ENCODE assay signal across 20 cellular contexts in genomic region chr9:89368550-89368949, GRCh38. TPM values are rescaled to one million over a fixed set of nuclear protein-coding genes. Genes with fewer than 3 reads are reported as not detected.
DNase-seq lines count a peak whose midpoint lies in the region; ATAC-seq, FAIRE-seq and TF ChIP-seq lines count a peak whose summit lies in the region.
"Had no signal": no experiment of that assay in that cellular context is flagged by ENCODE, and none has a peak within 500 bp of the region (broad histone marks: within the 10 kb centered on the region; RNA-seq: fewer than 3 reads in every experiment).

No MANE protein-coding gene starts in this region.

- intact Hi-C loops in activated CD4-positive, alpha-beta T cell treated with anti-CD3 and anti-CD28 coated beads for 36 hours (cut with DNase I, micrococcal nuclease): no loop called here

- no peak overlapping the region for H3K14ac ChIP-seq in neuronal stem cell (ENCODE audit: low read length)

- H3K9me3 ChIP-seq in neuronal stem cell (replicated peaks in 1 of 2; ENCODE audit: control insufficient read depth in 2 of 2, insufficient read depth in 1 of 2, low read depth in 1 of 2, low read length in 2 of 2) (peaks cover 0 to 5% of the 10 kb centered on the region in 2 donors), tibial nerve (no peaks in the 10 kb centered on the region)

- no peak overlapping the region for H2AK5ac ChIP-seq in neuronal stem cell (ENCODE audit: low read depth, low read length)

- no peak for TF ChIP-seq EP300 in tibial nerve (IDR thresholded peaks at IDR 0.05)

- TF ChIP-seq CTCF in chondrocyte (IDR thresholded peaks at IDR 0.05): no peak
- TF ChIP-seq CTCF in tibial nerve (IDR thresholded peaks at IDR 0.05): no peak

- peak overlapping the region; percentile 78 for H3K18ac ChIP-seq in neuronal stem cell (ENCODE audit: low read length)

- H3K23ac ChIP-seq in neuronal stem cell (ENCODE audit: low read depth, low read length, poor library complexity): no peak overlapping the region

- WGBS in neuronal stem cell (ENCODE audit: extremely low coverage in 2 of 2, insufficient read length in 2 of 2, insufficient replicate concordance in 1 of 2), 2 donors: no CpG with 5 or more reads among the region's 7 CpGs
- WGBS in tibial nerve, 2 donors: 81 to 89% methylated on average over 7 of the region's 7 CpGs

- H2BK15ac ChIP-seq in neuronal stem cell (ENCODE audit: low read length): no peak overlapping the region

- H4K8ac ChIP-seq in neuronal stem cell (ENCODE audit: low read depth, low read length): no peak overlapping the region

- H3K4me3 ChIP-seq in H7 (ENCODE audit: insufficient read depth, low read depth, low read length) (no peak overlapping the region), neuronal stem cell (ENCODE audit: low read length in 2 of 2) (peak overlapping the region in 1 of 2 donors; percentile 15), tibial nerve (no peak overlapping the region)
- H3K4me3 ChIP-seq: PC-9 had no signal

- no peaks in the 10 kb centered on the region for H3K4me1 ChIP-seq in neuronal stem cell (ENCODE audit: control insufficient read depth in 2 of 2, insufficient read depth in 1 of 2, low read depth in 1 of 2, low read length in 2 of 2)
- H3K4me1 ChIP-seq in tibial nerve: no peaks in the 10 kb centered on the region

- H3K27me3 ChIP-seq in H7 (ENCODE audit: control insufficient read depth, insufficient read depth, low read length) (no peaks in the 10 kb centered on the region), neuronal stem cell (ENCODE audit: control insufficient read depth in 3 of 3, insufficient read depth in 3 of 3, low read depth in 1 of 3, low read length in 3 of 3) (no peaks in the 10 kb centered on the region), tibial nerve (no peaks in the 10 kb centered on the region)

- H2AFZ ChIP-seq in neuronal stem cell (ENCODE audit: low read length): no peak overlapping the region
- H2AFZ ChIP-seq: PC-9 had no signal

- H4K91ac ChIP-seq in neuronal stem cell (ENCODE audit: low read depth, low read length, poor library complexity): no peak overlapping the region

- CTCF ChIA-PET in activated CD4-positive, alpha-beta T cell treated with anti-CD3 and anti-CD28 coated beads for 36 hours (lab: Charles Lee): no interaction called here

- H3K36me3 Mint-ChIP-seq in activated CD4-positive, alpha-beta T cell treated with anti-CD3 and anti-CD28 coated beads for 36 hours (ENCODE audit: low read depth): peaks cover 2% of the 10 kb centered on the region
- no peaks in the 10 kb centered on the region for H3K36me3 Mint-ChIP-seq in chondrocyte (ENCODE audit: low read depth)

- POLR2A ChIA-PET in activated CD4-positive, alpha-beta T cell treated with anti-CD3 and anti-CD28 coated beads for 36 hours (lab: Charles Lee): no interaction called here

- no peaks in the 10 kb centered on the region for H3K9me3 Mint-ChIP-seq in activated CD4-positive, alpha-beta T cell treated with anti-CD3 and anti-CD28 coated beads for 36 hours (ENCODE audit: low read depth)
- H3K9me3 Mint-ChIP-seq in chondrocyte (ENCODE audit: low read depth): no peaks in the 10 kb centered on the region
- H3K9me3 Mint-ChIP-seq: CD14-positive monocyte, H9 had no signal

- no peak overlapping the region for H2BK12ac ChIP-seq in neuronal stem cell (ENCODE audit: low read length)

- no peak for FAIRE-seq in GM19239 (lab: Jason Lieb, UNC)
- FAIRE-seq: HTR-8/SVneo had no signal

- no peak for ATAC-seq in activated CD4-positive, alpha-beta T cell treated with anti-CD3 and anti-CD28 coated beads for 36 hours

- H3K27me3 Mint-ChIP-seq in activated CD4-positive, alpha-beta T cell treated with anti-CD3 and anti-CD28 coated beads for 36 hours: no peaks in the 10 kb centered on the region
- no peaks in the 10 kb centered on the region for H3K27me3 Mint-ChIP-seq in chondrocyte (ENCODE audit: low read depth)

- H3K4me3 Mint-ChIP-seq in activated CD4-positive, alpha-beta T cell treated with anti-CD3 and anti-CD28 coated beads for 36 hours: no peak overlapping the region
- H3K4me3 Mint-ChIP-seq in chondrocyte (ENCODE audit: unreplicated experiment): no peak overlapping the region
- H3K4me3 Mint-ChIP-seq: CD14-positive monocyte, H9 had no signal

- H3K4ac ChIP-seq in neuronal stem cell (ENCODE audit: low read length): no peak overlapping the region

- H3K27ac ChIP-seq in neuronal stem cell (replicated peaks; ENCODE audit: low read length) (no peak overlapping the region), tibial nerve (no peak overlapping the region)
- H3K27ac ChIP-seq: PC-9, RWPE1 had no signal

- H2BK120ac ChIP-seq in neuronal stem cell (ENCODE audit: low read depth, low read length): no peak overlapping the region

- no peak for DNase-seq in activated CD4-positive, alpha-beta T cell treated with anti-CD3 and anti-CD28 coated beads for 36 hours
- no peak for DNase-seq in activated CD4-positive, alpha-beta T cell treated with anti-CD3 and anti-CD28 coated beads, Interleukin-2, amount 50 U/mL, for 48 hours
- DNase-seq in H7 (peak; percentile 30), chondrocyte (ENCODE audit: low spot score) (peak; percentile 40), neuronal stem cell (ENCODE audit: low spot score) (no peak), GM19239 (ENCODE audit: insufficient read length, low spot score) (no peak), tibial nerve (ENCODE audit: low spot score in 2 of 2) (no peak), Kasumi-1 (lab: John Stamatoyannopoulos, UW) (no peak)
- DNase-seq: 8988T, DMS79, H9, IMR-90, NCI-H1436, NCI-H1930, NCI-H226, NCI-H524 treated with DMSO at 0.1 percent for 48 hours, PC-9 had no signal

- H3K79me1 ChIP-seq in neuronal stem cell (ENCODE audit: low read depth, low read length): peaks cover 1% of the 10 kb centered on the region

- no peak for TF ChIP-seq POLR2A in tibial nerve (IDR thresholded peaks at IDR 0.05)

- no peak overlapping the region for H3K4me2 ChIP-seq in neuronal stem cell (ENCODE audit: insufficient read depth, low read length, poor library complexity, severe bottlenecking)
- H3K4me2 ChIP-seq: PC-9 had no signal

- peak overlapping the region; percentile 59 for H3K27ac Mint-ChIP-seq in activated CD4-positive, alpha-beta T cell treated with anti-CD3 and anti-CD28 coated beads for 36 hours
- no peak overlapping the region for H3K27ac Mint-ChIP-seq in chondrocyte (ENCODE audit: unreplicated experiment)

- no peak overlapping the region for H2BK5ac ChIP-seq in neuronal stem cell (ENCODE audit: low read length)

- H3K4me1 Mint-ChIP-seq in activated CD4-positive, alpha-beta T cell treated with anti-CD3 and anti-CD28 coated beads for 36 hours: peaks cover 2% of the 10 kb centered on the region
- H3K4me1 Mint-ChIP-seq in chondrocyte (ENCODE audit: low read depth): no peaks in the 10 kb centered on the region
- H3K4me1 Mint-ChIP-seq: H9 had no signal

- H3K36me3 ChIP-seq in H7 (replicated peaks; ENCODE audit: control insufficient read depth, insufficient read depth, low read length) (no peaks in the 10 kb centered on the region; the same call in 1 of the 2 replicates), neuronal stem cell (replicated peaks in 1 of 2; ENCODE audit: control insufficient read depth in 2 of 2, insufficient read depth in 2 of 2, low read length in 2 of 2) (peaks cover 0 to 4% of the 10 kb centered on the region in 2 donors), tibial nerve (peaks cover 0 to 7% (median 0%) of the 10 kb centered on the region in 3 donors)

- H3K9ac ChIP-seq in neuronal stem cell (ENCODE audit: low read depth, low read length, poor library complexity): no peak overlapping the region

RNA-seq across cellular contexts. Expression of gene SECISBP2, which starts 50.2 kb away (rescaled TPM):
- 10 to 100 TPM; 38.6 to 49.9 TPM for total RNA-seq in activated CD4-positive, alpha-beta T cell treated with anti-CD3 and anti-CD28 coated beads for 36 hours
- total RNA-seq in H7 (2014; rRNA removed; shearing (Covaris generic)): 51.6 and 74.8 TPM in 2 replicates
- 15.1 to 20.7 TPM (median 16.0 TPM) in 3 replicates for total RNA-seq in chondrocyte
- 75.3 TPM for polyA plus RNA-seq in neuronal stem cell (2013, experiment 1 of 2)
- polyA plus RNA-seq in neuronal stem cell (2013, experiment 2 of 2): 79.8 TPM
- total RNA-seq in tibial nerve: 10 to 100 TPM; 57.7 to 77.1 (median 64.8) TPM

RNA-seq across cellular contexts. Expression of gene CKS2, which starts 57.6 kb away (rescaled TPM):
- 100 to 1,000 TPM; 236 to 256 TPM for total RNA-seq in activated CD4-positive, alpha-beta T cell treated with anti-CD3 and anti-CD28 coated beads for 36 hours
- 280 and 303 TPM in 2 replicates for total RNA-seq in H7 (2014; rRNA removed; shearing (Covaris generic))
- total RNA-seq in chondrocyte: 22.6 to 24.5 TPM (median 24.0 TPM) in 3 replicates
- polyA plus RNA-seq in neuronal stem cell (2013, experiment 1 of 2): 325 TPM
- 323 TPM for polyA plus RNA-seq in neuronal stem cell (2013, experiment 2 of 2)
- total RNA-seq in tibial nerve: 1 to 10 TPM; 3.5 to 7.2 (median 6.1) TPM

Comparison
In these comparisons a context has a peak if more than half of its experiments do, and no peak if none do; other contexts are left out.
1. DNase-seq: peak in H7 (single experiment) and chondrocyte (single experiment); none in activated CD4-positive, alpha-beta T cell treated with anti-CD3 and anti-CD28 coated beads for 36 hours (single experiment), activated CD4-positive, alpha-beta T cell treated with anti-CD3 and anti-CD28 coated beads, Interleukin-2, amount 50 U/mL, for 48 hours (0 of 2), neuronal stem cell (single experiment), GM19239 (single experiment), tibial nerve (0 of 2) and Kasumi-1 (0 of 2).